In the genomic region with DNA sequence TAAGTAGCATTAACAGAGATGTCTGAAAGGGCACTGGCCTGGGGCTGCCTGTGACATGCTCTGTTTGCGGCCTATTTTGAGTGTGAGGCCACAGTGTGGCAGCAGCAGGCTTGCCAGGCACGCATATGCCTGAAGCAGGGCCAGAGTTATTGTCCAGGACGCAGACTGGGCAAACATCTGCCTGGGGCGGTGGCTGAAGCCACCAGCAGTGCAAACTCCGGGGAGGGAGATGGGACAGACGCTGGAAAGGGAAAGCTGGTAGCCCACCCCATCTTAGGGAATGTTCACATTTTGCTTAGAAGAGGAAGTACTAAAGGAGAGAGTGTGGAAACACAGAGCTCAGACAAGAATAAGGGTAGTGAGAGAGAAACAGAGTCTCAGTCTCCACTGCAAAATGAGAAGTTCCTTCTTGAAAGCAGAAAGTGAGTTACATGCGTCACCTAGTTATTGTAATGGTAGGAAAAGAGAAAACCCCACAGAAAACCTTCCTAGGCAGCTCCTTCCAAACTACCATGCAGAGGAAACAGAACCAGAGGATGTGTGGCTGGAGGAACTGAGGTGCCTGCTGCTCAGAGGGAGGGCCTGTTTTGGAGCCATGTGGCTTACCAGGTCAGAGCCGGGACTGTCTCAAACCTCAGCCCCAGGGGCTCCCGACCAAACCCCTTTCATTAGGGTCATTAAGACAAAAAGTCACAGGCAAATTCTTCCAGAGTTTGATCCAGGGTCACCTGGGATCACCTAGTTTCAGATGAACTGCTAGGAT, we compare ENCODE assay signal across 12 cellular contexts. TPM values are rescaled to one million over a fixed set of nuclear protein-coding genes. Genes with fewer than 3 reads are reported as not detected.
DNase-seq lines count a peak whose midpoint lies in the region; ATAC-seq and TF ChIP-seq lines count a peak whose summit lies in the region.
"Had no signal": no experiment of that assay in that cellular context is flagged by ENCODE, and none has a peak within 500 bp of the region (broad histone marks: within the 10 kb centered on the region; RNA-seq: fewer than 3 reads in every experiment).

No MANE protein-coding gene starts in this region.

- TF ChIP-seq CTCF in foreskin keratinocyte (conservative IDR thresholded peaks at IDR 0.05) (peak; percentile 24), neural crest cell (conservative IDR thresholded peaks at IDR 0.05) (no peak)

- peaks cover 10% of the 10 kb centered on the region for H3K4me1 ChIP-seq in foreskin keratinocyte

- no peaks in the 10 kb centered on the region for H3K4me1 Mint-ChIP-seq in neural crest cell
- no peaks in the 10 kb centered on the region for H3K4me1 Mint-ChIP-seq in activated T-cell treated with anti-CD3 and anti-CD28 coated beads, Interleukin-2, amount 50 U/mL, for 72 hours (ENCODE audit: low read depth)

- no peaks in the 10 kb centered on the region for H3K9me3 Mint-ChIP-seq in neural crest cell
- H3K9me3 Mint-ChIP-seq in activated T-cell treated with anti-CD3 and anti-CD28 coated beads, Interleukin-2, amount 50 U/mL, for 72 hours, result no peaks in the 10 kb centered on the region

- DNase-seq in EH (ENCODE audit: low read depth) (peak; percentile 29), foreskin keratinocyte (no peak), neural crest cell (ENCODE audit: low read depth, low spot score) (no peak)
- DNase-seq in activated T-cell treated with anti-CD3 and anti-CD28 coated beads, Interleukin-2, amount 50 U/mL, for 72 hours, result no peak
- DNase-seq: NCI-H1092; NK-92 treated with Interleukin-12 subunit alpha and Interleukin-12 subunit beta, amount 100 ng/mL, for 24 hours; stimulated activated CD4-positive, alpha-beta T cell treated with anti-CD3 and anti-CD28 coated beads, Interleukin-12 subunit alpha, Interleukin-12 subunit beta, amount 100 ng/mL, for 4 hours had no signal

- H3K27me3 ChIP-seq in foreskin keratinocyte, result no peaks in the 10 kb centered on the region
- H3K27me3 ChIP-seq: cardiac muscle cell had no signal

- ATAC-seq in SK-N-SH treated with all-trans-retinoic acid at 6 μM for 48 hours, result peak; percentile 16; the same call in 1 of the 3 replicates
- ATAC-seq in foreskin keratinocyte, result peak; percentile 2
- ATAC-seq in activated T-cell treated with anti-CD3 and anti-CD28 coated beads, Interleukin-2, amount 50 U/mL, for 72 hours (replicated peaks in 1 of 2), result no peak
- no peak for ATAC-seq in HG03196 (IDR thresholded peaks at IDR 0.05; ENCODE audit: unreplicated experiment)
- ATAC-seq in GM21360 (IDR thresholded peaks at IDR 0.05; ENCODE audit: unreplicated experiment), result no peak
- ATAC-seq in GM21717 (IDR thresholded peaks at IDR 0.05; ENCODE audit: unreplicated experiment), result no peak

- H3K27ac Mint-ChIP-seq in neural crest cell (ENCODE audit: unreplicated experiment), result peak overlapping the region; percentile 44
- H3K27ac Mint-ChIP-seq in activated T-cell treated with anti-CD3 and anti-CD28 coated beads, Interleukin-2, amount 50 U/mL, for 72 hours, result no peak overlapping the region

- no peak overlapping the region for H3K4me3 Mint-ChIP-seq in neural crest cell
- H3K4me3 Mint-ChIP-seq in activated T-cell treated with anti-CD3 and anti-CD28 coated beads, Interleukin-2, amount 50 U/mL, for 72 hours, result no peak overlapping the region

- peak overlapping the region; percentile 75 for H3K27ac ChIP-seq in foreskin keratinocyte
- H3K27ac ChIP-seq: cardiac muscle cell had no signal

- H3K27me3 Mint-ChIP-seq in neural crest cell (ENCODE audit: low read depth), result no peaks in the 10 kb centered on the region
- H3K27me3 Mint-ChIP-seq in activated T-cell treated with anti-CD3 and anti-CD28 coated beads, Interleukin-2, amount 50 U/mL, for 72 hours (ENCODE audit: low read depth), result no peaks in the 10 kb centered on the region

- H3K36me3 Mint-ChIP-seq in neural crest cell (ENCODE audit: low read depth), result peaks cover 33% of the 10 kb centered on the region
- peaks cover 9 to 29% of the 10 kb centered on the region in 2 donors for H3K36me3 Mint-ChIP-seq in activated T-cell treated with anti-CD3 and anti-CD28 coated beads, Interleukin-2, amount 50 U/mL, for 72 hours (ENCODE audit: insufficient read depth in 2 of 2)

TF ChIP-seq in SK-N-SH treated with all-trans-retinoic acid at 6 μM for 48 hours, 23 proteins besides CTCF, POLR2A, EP300 and RAD21:
- TF ChIP-seq RARB (CRISPR knock-in tag; IDR thresholded peaks at IDR 0.05) (no peak), ARNTL (CRISPR knock-in tag; IDR thresholded peaks at IDR 0.05; ENCODE audit: borderline replicate concordance, low read depth) (no peak), TCF4 (CRISPR knock-in tag; IDR thresholded peaks at IDR 0.05; ENCODE audit: borderline replicate concordance) (no peak), ZFP3 (CRISPR knock-in tag; IDR thresholded peaks at IDR 0.05) (no peak), SNAI2 (CRISPR knock-in tag; IDR thresholded peaks at IDR 0.05) (no peak), ZC3H10 (CRISPR knock-in tag; IDR thresholded peaks at IDR 0.05) (no peak), BACH2 (CRISPR knock-in tag; IDR thresholded peaks at IDR 0.05; ENCODE audit: borderline replicate concordance) (no peak), ZNF70 (CRISPR knock-in tag; IDR thresholded peaks at IDR 0.05) (no peak), TOX (CRISPR knock-in tag; IDR thresholded peaks at IDR 0.05; ENCODE audit: borderline replicate concordance) (no peak), ZFP30 (CRISPR knock-in tag; IDR thresholded peaks at IDR 0.05) (no peak)
- TF ChIP-seq, protein P1, sequence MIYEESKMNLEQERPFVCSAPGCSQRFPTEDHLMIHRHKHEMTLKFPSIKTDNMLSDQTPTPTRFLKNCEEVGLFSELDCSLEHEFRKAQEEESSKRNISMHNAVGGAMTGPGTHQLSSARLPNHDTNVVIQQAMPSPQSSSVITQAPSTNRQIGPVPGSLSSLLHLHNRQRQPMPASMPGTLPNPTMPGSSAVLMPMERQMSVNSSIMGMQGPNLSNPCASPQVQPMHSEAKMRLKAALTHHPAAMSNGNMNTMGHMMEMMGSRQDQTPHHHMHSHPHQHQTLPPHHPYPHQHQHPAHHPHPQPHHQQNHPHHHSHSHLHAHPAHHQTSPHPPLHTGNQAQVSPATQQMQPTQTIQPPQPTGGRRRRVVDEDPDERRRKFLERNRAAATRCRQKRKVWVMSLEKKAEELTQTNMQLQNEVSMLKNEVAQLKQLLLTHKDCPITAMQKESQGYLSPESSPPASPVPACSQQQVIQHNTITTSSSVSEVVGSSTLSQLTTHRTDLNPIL (CRISPR knock-in tag; IDR thresholded peaks at IDR 0.05; ENCODE audit: low read depth), result no peak
- TF ChIP-seq, protein P2, sequence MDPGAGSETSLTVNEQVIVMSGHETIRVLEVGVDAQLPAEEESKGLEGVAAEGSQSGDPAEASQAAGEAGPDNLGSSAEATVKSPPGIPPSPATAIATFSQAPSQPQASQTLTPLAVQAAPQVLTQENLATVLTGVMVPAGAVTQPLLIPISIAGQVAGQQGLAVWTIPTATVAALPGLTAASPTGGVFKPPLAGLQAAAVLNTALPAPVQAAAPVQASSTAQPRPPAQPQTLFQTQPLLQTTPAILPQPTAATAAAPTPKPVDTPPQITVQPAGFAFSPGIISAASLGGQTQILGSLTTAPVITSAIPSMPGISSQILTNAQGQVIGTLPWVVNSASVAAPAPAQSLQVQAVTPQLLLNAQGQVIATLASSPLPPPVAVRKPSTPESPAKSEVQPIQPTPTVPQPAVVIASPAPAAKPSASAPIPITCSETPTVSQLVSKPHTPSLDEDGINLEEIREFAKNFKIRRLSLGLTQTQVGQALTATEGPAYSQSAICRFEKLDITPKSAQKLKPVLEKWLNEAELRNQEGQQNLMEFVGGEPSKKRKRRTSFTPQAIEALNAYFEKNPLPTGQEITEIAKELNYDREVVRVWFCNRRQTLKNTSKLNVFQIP (CRISPR knock-in tag; IDR thresholded peaks at IDR 0.05; ENCODE audit: borderline replicate concordance, low read depth), result no peak
- TF ChIP-seq, protein P3, sequence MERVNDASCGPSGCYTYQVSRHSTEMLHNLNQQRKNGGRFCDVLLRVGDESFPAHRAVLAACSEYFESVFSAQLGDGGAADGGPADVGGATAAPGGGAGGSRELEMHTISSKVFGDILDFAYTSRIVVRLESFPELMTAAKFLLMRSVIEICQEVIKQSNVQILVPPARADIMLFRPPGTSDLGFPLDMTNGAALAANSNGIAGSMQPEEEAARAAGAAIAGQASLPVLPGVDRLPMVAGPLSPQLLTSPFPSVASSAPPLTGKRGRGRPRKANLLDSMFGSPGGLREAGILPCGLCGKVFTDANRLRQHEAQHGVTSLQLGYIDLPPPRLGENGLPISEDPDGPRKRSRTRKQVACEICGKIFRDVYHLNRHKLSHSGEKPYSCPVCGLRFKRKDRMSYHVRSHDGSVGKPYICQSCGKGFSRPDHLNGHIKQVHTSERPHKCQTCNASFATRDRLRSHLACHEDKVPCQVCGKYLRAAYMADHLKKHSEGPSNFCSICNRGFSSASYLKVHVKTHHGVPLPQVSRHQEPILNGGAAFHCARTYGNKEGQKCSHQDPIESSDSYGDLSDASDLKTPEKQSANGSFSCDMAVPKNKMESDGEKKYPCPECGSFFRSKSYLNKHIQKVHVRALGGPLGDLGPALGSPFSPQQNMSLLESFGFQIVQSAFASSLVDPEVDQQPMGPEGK (CRISPR knock-in tag; IDR thresholded peaks at IDR 0.05; ENCODE audit: borderline replicate concordance), result no peak
- TF ChIP-seq, protein P4, sequence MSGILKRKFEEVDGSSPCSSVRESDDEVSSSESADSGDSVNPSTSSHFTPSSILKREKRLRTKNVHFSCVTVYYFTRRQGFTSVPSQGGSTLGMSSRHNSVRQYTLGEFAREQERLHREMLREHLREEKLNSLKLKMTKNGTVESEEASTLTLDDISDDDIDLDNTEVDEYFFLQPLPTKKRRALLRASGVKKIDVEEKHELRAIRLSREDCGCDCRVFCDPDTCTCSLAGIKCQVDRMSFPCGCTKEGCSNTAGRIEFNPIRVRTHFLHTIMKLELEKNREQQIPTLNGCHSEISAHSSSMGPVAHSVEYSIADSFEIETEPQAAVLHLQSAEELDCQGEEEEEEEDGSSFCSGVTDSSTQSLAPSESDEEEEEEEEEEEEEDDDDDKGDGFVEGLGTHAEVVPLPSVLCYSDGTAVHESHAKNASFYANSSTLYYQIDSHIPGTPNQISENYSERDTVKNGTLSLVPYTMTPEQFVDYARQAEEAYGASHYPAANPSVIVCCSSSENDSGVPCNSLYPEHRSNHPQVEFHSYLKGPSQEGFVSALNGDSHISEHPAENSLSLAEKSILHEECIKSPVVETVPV (CRISPR knock-in tag; IDR thresholded peaks at IDR 0.05), result no peak
TF ChIP-seq in SK-N-SH treated with all-trans-retinoic acid at 6 μM for 48 hours: peak in this region for 0.

RNA-seq across cellular contexts. Expression of a gene that starts 14.5 kb away (rescaled TPM):
- total RNA-seq in foreskin keratinocyte (82.0 and 89.5 TPM in 2 replicates), neural crest cell (202 and 204 TPM in 2 replicates)
- polyA plus RNA-seq in foreskin keratinocyte, result 113 and 132 TPM in 2 replicates
- total RNA-seq in activated T-cell treated with anti-CD3 and anti-CD28 coated beads, Interleukin-2, amount 50 U/mL, for 72 hours, result 100 to 1,000 TPM in 1 of 2 donors, 10 to 100 TPM in 1; 95.1 to 117 TPM

Comparison
In these comparisons a context has a peak if more than half of its experiments do, and no peak if none do; other contexts are left out.
1. ATAC-seq: peak in SK-N-SH treated with all-trans-retinoic acid at 6 μM for 48 hours (single experiment) and foreskin keratinocyte (single experiment); none in activated T-cell treated with anti-CD3 and anti-CD28 coated beads, Interleukin-2, amount 50 U/mL, for 72 hours (0 of 2), HG03196 (single experiment), GM21360 (single experiment) and GM21717 (single experiment).